Comparison of ENCODE assay signal across 13 cellular contexts in genomic region chr4:76002176-76002575, GRCh38. TPM values are rescaled to one million over a fixed set of nuclear protein-coding genes. Genes with fewer than 3 reads are reported as not detected.
A peak's percentile ranks its signal among the peaks of the same experiment; 100 is the strongest.
DNase-seq lines count a peak whose midpoint lies in the region; ATAC-seq, FAIRE-seq and TF ChIP-seq lines count a peak whose summit lies in the region.
"Had no signal": no experiment of that assay in that cellular context is flagged by ENCODE, and none has a peak within 500 bp of the region (broad histone marks: within the 10 kb centered on the region; RNA-seq: fewer than 3 reads in every experiment).

No MANE protein-coding gene starts in this region.

- H3K27me3 ChIP-seq in bronchial epithelial cell (ENCODE audit: control insufficient read depth, insufficient read depth, low read length): no peaks in the 10 kb centered on the region

- peak; percentile 28 for DNase-seq in ELR (ENCODE audit: low read depth)
- peak; percentile 87 for DNase-seq in MV-4-11 (lab: John Stamatoyannopoulos, UW)
- peak; percentile 54 for DNase-seq in bronchial epithelial cell (ENCODE audit: low read depth)
- DNase-seq in left lobe of liver (ENCODE audit: low spot score): no peak
- no peak for DNase-seq in DMS79 treated with DMSO at 0.1 percent for 48 hours (lab: John Stamatoyannopoulos, UW)
- DNase-seq in activated effector memory CD4-positive, alpha-beta T cell treated with Interleukin-2 at 50 U/mL for 16 hours: no peak
- DNase-seq: activated naive CD4-positive, alpha-beta T cell treated with anti-CD3 and anti-CD28 coated beads for 36 hours; CD4-positive, CD25-positive, alpha-beta regulatory T cell; hypothalamus; NCI-H226 had no signal

- ATAC-seq in left lobe of liver (peak; percentile 54), GM18505 (IDR thresholded peaks at IDR 0.05; ENCODE audit: unreplicated experiment) (no peak)

- H3K36me3 ChIP-seq in bronchial epithelial cell (ENCODE audit: control insufficient read depth, insufficient read depth, low read length): no peaks in the 10 kb centered on the region

- no peak for TF ChIP-seq POLR2A in GM18505 (IDR thresholded peaks at IDR 0.05; ENCODE audit: borderline replicate concordance, extremely low read depth, insufficient read depth, insufficient read length)

- H3K4me3 ChIP-seq in bronchial epithelial cell (ENCODE audit: low read depth, low read length): no peak overlapping the region
- H3K4me3 ChIP-seq: lung had no signal

- no peak for TF ChIP-seq CTCF in bronchial epithelial cell (IDR thresholded peaks at IDR 0.05; ENCODE audit: insufficient read depth, low read length, severe bottlenecking)

- no peak for FAIRE-seq in bronchial epithelial cell (lab: Jason Lieb, UNC)
- FAIRE-seq: H54 had no signal

RNA-seq across cellular contexts. Expression of gene CXCL9, which starts 5.1 kb away (rescaled TPM):
- total RNA-seq in bronchial epithelial cell: not detected in 2 replicates
- total RNA-seq in left lobe of liver: 0.10 TPM
- total RNA-seq: CD4-positive, CD25-positive, alpha-beta regulatory T cell had no signal

RNA-seq across cellular contexts. Expression of gene SDAD1, which starts 11.4 kb away (rescaled TPM):
- total RNA-seq in bronchial epithelial cell: 21.8 and 30.3 TPM in 2 replicates
- 10.8 TPM for total RNA-seq in left lobe of liver

RNA-seq across cellular contexts. Expression of gene CXCL10, which starts 21.1 kb away (rescaled TPM):
- total RNA-seq in bronchial epithelial cell (0.13 TPM in 1 of 2 replicates, not detected in the other), left lobe of liver (0.15 TPM)
- total RNA-seq: CD4-positive, CD25-positive, alpha-beta regulatory T cell had no signal

RNA-seq across cellular contexts. Expression of gene CXCL11, which starts 33.7 kb away (rescaled TPM):
- total RNA-seq in bronchial epithelial cell (not detected in 2 replicates), left lobe of liver (not detected)
- total RNA-seq: activated naive CD4-positive, alpha-beta T cell treated with anti-CD3 and anti-CD28 coated beads for 36 hours; CD4-positive, CD25-positive, alpha-beta regulatory T cell had no signal

Comparison
In these comparisons a context has a peak if more than half of its experiments do, and no peak if none do; other contexts are left out.
1. DNase-seq: peak in ELR (single experiment), MV-4-11 (single experiment) and bronchial epithelial cell (single experiment); none in left lobe of liver (single experiment), DMS79 treated with DMSO at 0.1 percent for 48 hours (single experiment) and activated effector memory CD4-positive, alpha-beta T cell treated with Interleukin-2 at 50 U/mL for 16 hours (single experiment).